Comparison of ENCODE assay signal across 8 cellular contexts in the genomic region with DNA sequence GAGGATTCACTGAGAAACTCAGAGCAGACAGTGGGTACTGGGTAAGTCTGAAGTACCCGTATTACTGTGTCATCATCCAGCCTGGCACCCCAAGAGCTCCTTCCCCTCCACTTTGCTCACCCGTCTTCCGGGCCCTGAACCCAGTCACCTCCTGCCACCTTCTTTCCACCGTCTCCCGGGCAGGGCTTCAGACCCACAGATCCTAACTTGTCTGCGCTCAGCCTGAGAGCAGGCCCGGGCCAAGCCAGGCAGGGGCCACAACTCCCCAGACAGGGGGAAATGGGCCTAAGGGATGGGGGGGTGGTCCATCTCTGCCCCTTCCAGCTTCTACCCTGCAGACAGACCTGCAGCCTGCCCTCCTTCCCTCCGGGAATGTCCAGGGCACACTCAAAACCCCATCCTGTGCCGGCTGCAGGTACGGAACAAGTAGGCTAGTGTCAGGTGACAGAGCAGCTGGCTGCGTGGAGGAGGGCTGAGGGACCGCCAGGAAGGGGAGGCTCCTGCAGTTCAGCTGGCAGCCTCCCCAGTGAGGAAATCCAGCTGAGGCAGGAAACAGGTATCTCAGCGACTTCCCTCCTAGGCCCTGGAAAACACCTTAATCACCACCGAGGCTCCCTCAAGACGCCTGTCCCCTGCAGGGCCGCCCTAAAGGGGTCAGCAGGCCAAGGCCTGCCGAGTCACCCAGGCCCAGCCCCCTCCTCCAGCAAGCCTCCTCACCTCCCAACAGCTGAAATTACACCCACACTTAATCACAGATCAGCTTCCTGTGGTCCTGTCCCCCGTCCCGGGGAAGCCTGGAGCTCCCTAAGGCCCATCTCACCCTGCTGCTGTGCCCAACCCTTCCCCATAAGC. TPM values are rescaled to one million over a fixed set of nuclear protein-coding genes. Genes with fewer than 3 reads are reported as not detected.
DNase-seq lines count a peak whose midpoint lies in the region; ATAC-seq and TF ChIP-seq lines count a peak whose summit lies in the region.

No MANE protein-coding gene starts in this region.

- H3K4me1 ChIP-seq in HCT116 (ENCODE audit: control insufficient read depth in 1 of 2, insufficient read depth in 2 of 2, low read length in 2 of 2) (peaks cover 52 to 83% of the 10 kb centered on the region in 2 experiments), Peyer's patch (peaks cover 4 to 73% (median 12%) of the 10 kb centered on the region in 4 donors), heart left ventricle (peaks cover 21 to 91% (median 66%) of the 10 kb centered on the region in 12 donors)

- no peak overlapping the region for H3K4me3 ChIP-seq in HCT116 (replicated peaks in 1 of 2; ENCODE audit: low read depth in 1 of 2, low read length in 2 of 2)
- peak overlapping the region in 2 of 4 donors; percentile 1 to 86 for H3K4me3 ChIP-seq in Peyer's patch
- H3K4me3 ChIP-seq in heart left ventricle: peak overlapping the region in 11 of 12 donors; percentile 71 to 98 (median 89)

- H3K27me3 Mint-ChIP-seq in stimulated activated naive B cell treated with anti-CD40 and anti-IgM and Interleukin-4, amounts not matched to agents 10 μg/mL and 1 μg/mL and 100 μg/mL, for 72 hours: peaks cover 48 to 53% of the 10 kb centered on the region in 2 donors

- H3K36me3 Mint-ChIP-seq in stimulated activated naive B cell treated with anti-CD40 and anti-IgM and Interleukin-4, amounts not matched to agents 10 μg/mL and 1 μg/mL and 100 μg/mL, for 72 hours: no peaks in the 10 kb centered on the region

- ATAC-seq in HCT116: no peak
- ATAC-seq in heart left ventricle: peak; percentile 1 to 61 (median 25)
- ATAC-seq in GM21447 (IDR thresholded peaks at IDR 0.05; ENCODE audit: unreplicated experiment): no peak
- no peak for ATAC-seq in GM18519 (IDR thresholded peaks at IDR 0.05; ENCODE audit: low FRiP score, unreplicated experiment)
- ATAC-seq in stimulated activated naive B cell treated with anti-CD40 and anti-IgM and Interleukin-4, amounts not matched to agents 10 μg/mL and 1 μg/mL and 100 μg/mL, for 72 hours (replicated peaks): no peak

- no TSS peak for BruUV-seq in HCT116 (replicated peaks; lab: Mats Ljungman, UMichigan)

- TF ChIP-seq POLR2A in HCT116 (IDR thresholded peaks at IDR 0.05; ENCODE audit: borderline replicate concordance, extremely low read depth, insufficient read depth, insufficient read length): no peak
- TF ChIP-seq POLR2A in Peyer's patch (IDR thresholded peaks at IDR 0.05): no peak
- TF ChIP-seq POLR2A in heart left ventricle (IDR thresholded peaks at IDR 0.05): no peak

- RAD21 ChIA-PET in HCT116 (lab: Charles Lee; ENCODE audit: low non-redundant PET in 1 of 2, low total read pairs in 2 of 2, uncharacterized antibody in 2 of 2, unreplicated experiment in 2 of 2): no interaction called here

- no peaks in the 10 kb centered on the region for H3K9me2 ChIP-seq in HCT116 (ENCODE audit: insufficient read depth)

- no peak overlapping the region for H3K27ac Mint-ChIP-seq in stimulated activated naive B cell treated with anti-CD40 and anti-IgM and Interleukin-4, amounts not matched to agents 10 μg/mL and 1 μg/mL and 100 μg/mL, for 72 hours

- H3K79me2 ChIP-seq in HCT116 (ENCODE audit: insufficient read depth, low read length): peaks cover 56% of the 10 kb centered on the region

- H3K27ac ChIP-seq in HCT116 (ENCODE audit: low read depth, low read length) (peak overlapping the region; percentile 36; the same call in 1 of the 2 replicates), Peyer's patch (peak overlapping the region; percentile 32 to 96 (median 76)), heart left ventricle (peak overlapping the region; percentile 87 to 98 (median 92))

- POLR2A ChIA-PET in HCT116 (lab: Charles Lee): no interaction called here

- DNase-seq in HCT116 (ENCODE audit: low read depth, low spot score): no peak
- DNase-seq in Peyer's patch: peak in 1 of 3 donors; percentile 60
- peak in 4 of 5 donors; percentile 79 to 85 (median 82) for DNase-seq in heart left ventricle
- peak; percentile 63 for DNase-seq in renal cortical epithelial cell (ENCODE audit: low read depth)
- DNase-seq in CD1c-positive myeloid dendritic cell (ENCODE audit: extremely low spot score): no peak
- DNase-seq in stimulated activated naive B cell treated with anti-CD40 and anti-IgM and Interleukin-4, amounts not matched to agents 10 μg/mL and 1 μg/mL and 100 μg/mL, for 72 hours: no peak

- H3K27me3 ChIP-seq in HCT116 (ENCODE audit: insufficient read depth, low read length) (no peaks in the 10 kb centered on the region), Peyer's patch (no peaks in the 10 kb centered on the region), heart left ventricle (no peaks in the 10 kb centered on the region)

- H3K9ac ChIP-seq in HCT116 (ENCODE audit: low read length): peak overlapping the region; percentile 33; the same call in 1 of the 2 replicates

- TF ChIP-seq CTCF in HCT116 (IDR thresholded peaks at IDR 0.05 in 2 of 3, conservative IDR thresholded peaks at IDR 0.05 in 1 of 3; ENCODE audit: borderline replicate concordance in 1 of 3, insufficient read depth in 1 of 3, low read depth in 2 of 3, low read length in 2 of 3) (no peak), Peyer's patch (IDR thresholded peaks at IDR 0.05) (no peak), heart left ventricle (IDR thresholded peaks at IDR 0.05) (no peak)

- H3K9me3 ChIP-seq in HCT116 (ENCODE audit: control insufficient read depth in 1 of 2, insufficient read depth in 1 of 2, low read depth in 1 of 2, low read length in 2 of 2): no peaks in the 10 kb centered on the region
- H3K9me3 ChIP-seq in Peyer's patch: no peaks in the 10 kb centered on the region
- no peaks in the 10 kb centered on the region for H3K9me3 ChIP-seq in heart left ventricle

- no peak for TF ChIP-seq RAD21 in HCT116 (IDR thresholded peaks at IDR 0.05; ENCODE audit: low read depth)

- CTCF ChIA-PET in HCT116 (lab: Charles Lee): no interaction called here

- H3K4me1 Mint-ChIP-seq in stimulated activated naive B cell treated with anti-CD40 and anti-IgM and Interleukin-4, amounts not matched to agents 10 μg/mL and 1 μg/mL and 100 μg/mL, for 72 hours: peaks cover 17 to 30% of the 10 kb centered on the region in 2 donors

- no peaks in the 10 kb centered on the region for H4K20me1 ChIP-seq in HCT116 (ENCODE audit: insufficient read depth)

- intact Hi-C loops in HCT116 (cut with micrococcal nuclease): no loop called here
- intact Hi-C loops in heart left ventricle (cut with DNase I): loop anchor here in 1 of 10 donors (2.0 kb wide), 1 partner anchor 23 kb away; no protein-coding TSS in a partner anchor

- H3K36me3 ChIP-seq in HCT116 (ENCODE audit: control insufficient read depth in 1 of 2, insufficient read depth in 2 of 2, low read length in 2 of 2) (no peaks in the 10 kb centered on the region), Peyer's patch (no peaks in the 10 kb centered on the region), heart left ventricle (peaks cover 0 to 20% (median 0%) of the 10 kb centered on the region in 9 donors)

- H3K4me3 Mint-ChIP-seq in stimulated activated naive B cell treated with anti-CD40 and anti-IgM and Interleukin-4, amounts not matched to agents 10 μg/mL and 1 μg/mL and 100 μg/mL, for 72 hours: no peak overlapping the region

- peak overlapping the region; percentile 50 for H3K4me2 ChIP-seq in HCT116 (ENCODE audit: low read length)

- 23 to 29% (median 26%) methylated on average over 12 to 19 of the region's 19 CpGs for WGBS in heart left ventricle, 4 donors

- H2AFZ ChIP-seq in HCT116 (ENCODE audit: low read depth, low read length, poor library complexity, severe bottlenecking): no peak overlapping the region

- no peaks in the 10 kb centered on the region for H3K9me3 Mint-ChIP-seq in stimulated activated naive B cell treated with anti-CD40 and anti-IgM and Interleukin-4, amounts not matched to agents 10 μg/mL and 1 μg/mL and 100 μg/mL, for 72 hours

TF ChIP-seq in HCT116, 20 proteins besides CTCF, POLR2A, EP300 and RAD21:
- no peak for TF ChIP-seq EGR1 (IDR thresholded peaks at IDR 0.05; ENCODE audit: low read depth)
- no peak for TF ChIP-seq SIN3A (IDR thresholded peaks at IDR 0.05; ENCODE audit: low read depth)
- no peak for TF ChIP-seq YY1 (IDR thresholded peaks at IDR 0.05; ENCODE audit: extremely low read depth, insufficient replicate concordance, low read depth, low read length)
- TF ChIP-seq EZH2 (IDR thresholded peaks at IDR 0.05): no peak
- TF ChIP-seq CBX3 (IDR thresholded peaks at IDR 0.05; ENCODE audit: low read depth): no peak
- TF ChIP-seq TCF7L2 (IDR thresholded peaks at IDR 0.05; ENCODE audit: borderline replicate concordance, extremely low read depth, insufficient read depth, insufficient read length): no peak
- TF ChIP-seq CEBPB (IDR thresholded peaks at IDR 0.05; ENCODE audit: low read depth): no peak
- no peak for TF ChIP-seq SP1 (IDR thresholded peaks at IDR 0.05; ENCODE audit: low read depth)
- no peak for TF ChIP-seq SRF (IDR thresholded peaks at IDR 0.05; ENCODE audit: low read depth)

RNA-seq across cellular contexts. Expression of a gene that starts 3.5 kb away (rescaled TPM):
- 55.7 TPM for total RNA-seq in HCT116 (2021; ENCODE audit: unreplicated experiment)
- polyA plus RNA-seq in HCT116 (2012): 33.5 and 52.2 TPM in 2 replicates
- 100 to 1,000 TPM in 3 of 4 donors, 10 to 100 TPM in 1; 68.7 to 199 (median 122) TPM for total RNA-seq in Peyer's patch
- 100 to 1,000 TPM; 202 to 608 (median 304) TPM for total RNA-seq in heart left ventricle
- 100 to 1,000 TPM; 164 to 315 TPM for polyA plus RNA-seq in heart left ventricle
- total RNA-seq in renal cortical epithelial cell: 219 and 912 TPM in 2 replicates

RNA-seq across cellular contexts. Expression of a gene that starts 43.2 kb away (rescaled TPM):
- total RNA-seq in HCT116 (2021; ENCODE audit: unreplicated experiment) (5.3 TPM), Peyer's patch (not detected), heart left ventricle (1 to 10 TPM in 5 of 9 donors, not detected in 4; 1.2 to 2.6 (median 1.8) TPM), renal cortical epithelial cell (not detected in 2 replicates)
- not detected in 2 replicates for polyA plus RNA-seq in HCT116 (2012)
- under 1 TPM in 1 of 2 donors, not detected in 1; 0.24 TPM for polyA plus RNA-seq in heart left ventricle

Comparison
In these comparisons a context has a peak if more than half of its experiments do, and no peak if none do; other contexts are left out.
1. ATAC-seq: peak in heart left ventricle (4 of 4); none in HCT116 (single experiment), GM21447 (single experiment), GM18519 (single experiment) and stimulated activated naive B cell treated with anti-CD40 and anti-IgM and Interleukin-4, amounts not matched to agents 10 μg/mL and 1 μg/mL and 100 μg/mL, for 72 hours (0 of 2).
2. DNase-seq: peak in heart left ventricle (4 of 5) and renal cortical epithelial cell (single experiment); none in HCT116 (single experiment), CD1c-positive myeloid dendritic cell (single experiment) and stimulated activated naive B cell treated with anti-CD40 and anti-IgM and Interleukin-4, amounts not matched to agents 10 μg/mL and 1 μg/mL and 100 μg/mL, for 72 hours (single experiment).
3. H3K27ac ChIP-seq: peak in every context shown above with its lines; median percentile 92 in heart left ventricle; 76 in Peyer's patch; 36 in HCT116.
4. H3K4me3 ChIP-seq: peak in heart left ventricle (11 of 12); none in HCT116 (0 of 2).